Comparison of ENCODE assay signal across 20 cellular contexts in the genomic region with DNA sequence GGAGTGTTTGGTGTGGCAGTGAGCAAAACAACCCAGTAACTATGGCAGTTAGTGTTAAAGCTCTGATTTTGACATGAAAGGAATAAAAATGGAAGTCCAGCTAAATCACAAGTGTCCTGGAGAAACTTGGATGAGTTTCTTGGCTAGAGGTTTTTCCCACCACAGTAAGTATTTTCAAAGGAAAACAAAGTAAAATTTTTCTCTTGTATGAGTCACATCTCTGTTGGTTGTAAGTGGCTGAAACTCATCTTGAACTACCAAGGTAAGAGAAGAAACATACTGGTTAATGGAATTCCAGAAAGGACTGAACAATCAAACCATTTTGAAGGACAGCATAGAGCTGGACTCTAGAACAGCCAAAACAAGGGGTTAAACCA.
DNase-seq lines count a peak whose midpoint lies in the region; ATAC-seq, FAIRE-seq and TF ChIP-seq lines count a peak whose summit lies in the region.
"Had no signal": no experiment of that assay in that cellular context is flagged by ENCODE, and none has a peak within 500 bp of the region (broad histone marks: within the 10 kb centered on the region; RNA-seq: fewer than 3 reads in every experiment).

No MANE protein-coding gene starts in this region.

- no peaks in the 10 kb centered on the region for H3K27me3 Mint-ChIP-seq in astrocyte (ENCODE audit: low read depth, unreplicated experiment)
- H3K27me3 Mint-ChIP-seq: central memory CD8-positive, alpha-beta T cell; T-cell had no signal

- no peaks in the 10 kb centered on the region for H3K79me2 ChIP-seq in astrocyte (ENCODE audit: insufficient read depth, low read length)

- peak overlapping the region; percentile 45 for H3K4me2 ChIP-seq in astrocyte (ENCODE audit: low read length)
- H3K4me2 ChIP-seq: BLaER1 had no signal

- peak overlapping the region; percentile 67 for H3K9ac ChIP-seq in astrocyte (ENCODE audit: low read length)
- H3K9ac ChIP-seq: BLaER1 had no signal

- no peak overlapping the region for H3K4me3 Mint-ChIP-seq in astrocyte (ENCODE audit: unreplicated experiment)
- H3K4me3 Mint-ChIP-seq: activated CD8-positive, alpha-beta memory T cell treated with anti-CD3 and anti-CD28 coated beads, Interleukin-2, amount 10 ng/mL, durations not matched to agents 7 days and 5 days; central memory CD8-positive, alpha-beta T cell; H9; stimulated activated naive CD8-positive, alpha-beta T cell treated with anti-CD3 and anti-CD28 coated beads, Interleukin-15, Interleukin-2, amounts not matched to agents 100 ng/mL and 50 ng/mL, for 24 hours; T-cell had no signal

- no peaks in the 10 kb centered on the region for H3K27me3 ChIP-seq in astrocyte (ENCODE audit: insufficient read depth, low read length)
- H3K27me3 ChIP-seq: BLaER1, Peyer's patch had no signal

- no peaks in the 10 kb centered on the region for H3K9me3 Mint-ChIP-seq in astrocyte (ENCODE audit: unreplicated experiment)
- H3K9me3 Mint-ChIP-seq: central memory CD8-positive, alpha-beta T cell; H9; stimulated activated naive CD8-positive, alpha-beta T cell treated with anti-CD3 and anti-CD28 coated beads, Interleukin-15, Interleukin-2, amounts not matched to agents 100 ng/mL and 50 ng/mL, for 24 hours; T-cell had no signal

- H3K4me1 ChIP-seq in astrocyte (ENCODE audit: insufficient read depth, low read length): peaks cover 46% of the 10 kb centered on the region
- H3K4me1 ChIP-seq: BLaER1 had no signal

- ATAC-seq in HG02610 (IDR thresholded peaks at IDR 0.05; ENCODE audit: unreplicated experiment): no peak
- ATAC-seq: activated CD8-positive, alpha-beta memory T cell treated with anti-CD3 and anti-CD28 coated beads, Interleukin-2, amount 10 ng/mL, durations not matched to agents 7 days and 5 days; T-cell had no signal

- DNase-seq in GM04503 (ENCODE audit: low read depth) (peak; percentile 75), astrocyte (ENCODE audit: low read depth) (peak; percentile 96), fibroblast of the conjunctiva (ENCODE audit: low read depth) (peak; percentile 26), renal cortical epithelial cell (ENCODE audit: low read depth) (peak; percentile 96), GM13976 (ENCODE audit: low spot score) (no peak), posterior cingulate gyrus (no peak), DMS153 treated with DMSO at 0.1 percent for 48 hours (lab: John Stamatoyannopoulos, UW; ENCODE audit: unreplicated experiment) (no peak)
- DNase-seq: activated CD8-positive, alpha-beta memory T cell treated with anti-CD3 and anti-CD28 coated beads, Interleukin-2, amount 10 ng/mL, durations not matched to agents 7 days and 5 days; DMS153; H9; KG1; NCI-H1417; NCI-H510A treated with DMSO at 0.1 percent for 48 hours; Peyer's patch; T-cell had no signal

- no peak overlapping the region for H3K4me3 ChIP-seq in astrocyte (ENCODE audit: insufficient read depth, low read depth, low read length)
- H3K4me3 ChIP-seq: BLaER1 had no signal

- TF ChIP-seq CTCF in astrocyte (IDR thresholded peaks at IDR 0.05; ENCODE audit: insufficient read depth, low read depth, low read length): no peak
- no peak for TF ChIP-seq CTCF in GM13976 (IDR thresholded peaks at IDR 0.05; ENCODE audit: borderline replicate concordance, control extremely low read depth, extremely low read depth, insufficient read depth, missing control alignments)

- peaks cover 2% of the 10 kb centered on the region for H3K36me3 Mint-ChIP-seq in astrocyte (ENCODE audit: low read depth, unreplicated experiment)
- H3K36me3 Mint-ChIP-seq: T-cell had no signal

- H4K20me1 ChIP-seq in astrocyte (ENCODE audit: insufficient read depth, low read length): no peaks in the 10 kb centered on the region
- H4K20me1 ChIP-seq: BLaER1 had no signal

- intact Hi-C loops in posterior cingulate gyrus (cut with DNase I): loop anchor here (10.0 kb wide), 1 partner anchor 297 kb away; no protein-coding TSS in a partner anchor

- in situ Hi-C loops in GM13976 (cut with MboI; ENCODE audit: low sequenced_read_pairs, unreplicated experiment): no loop called here

- H3K27ac Mint-ChIP-seq in astrocyte (ENCODE audit: unreplicated experiment): peak overlapping the region; percentile 88
- H3K27ac Mint-ChIP-seq: activated CD8-positive, alpha-beta memory T cell treated with anti-CD3 and anti-CD28 coated beads, Interleukin-2, amount 10 ng/mL, durations not matched to agents 7 days and 5 days; H9; stimulated activated naive CD8-positive, alpha-beta T cell treated with anti-CD3 and anti-CD28 coated beads, Interleukin-15, Interleukin-2, amounts not matched to agents 100 ng/mL and 50 ng/mL, for 24 hours; T-cell had no signal

- H3K4me1 Mint-ChIP-seq in astrocyte (ENCODE audit: low read depth, unreplicated experiment): peaks cover 79% of the 10 kb centered on the region
- H3K4me1 Mint-ChIP-seq: central memory CD8-positive, alpha-beta T cell had no signal

- H3K27ac ChIP-seq in astrocyte (ENCODE audit: low read depth, low read length): peak overlapping the region; percentile 92
- H3K27ac ChIP-seq: BLaER1, neutrophil had no signal

- H3K9me3 ChIP-seq in astrocyte (ENCODE audit: insufficient read depth, low read depth, low read length): no peaks in the 10 kb centered on the region
- H3K9me3 ChIP-seq: BLaER1, neutrophil, Peyer's patch had no signal

- FAIRE-seq in astrocyte (lab: Jason Lieb, UNC): peak; percentile 95

- no peaks in the 10 kb centered on the region for H3K36me3 ChIP-seq in astrocyte (ENCODE audit: insufficient read depth, low read length)
- H3K36me3 ChIP-seq: BLaER1, neutrophil, Peyer's patch had no signal

- no peak overlapping the region for H2AFZ ChIP-seq in astrocyte (ENCODE audit: low read depth, low read length)

Comparison
In these comparisons a context has a peak if more than half of its experiments do, and no peak if none do; other contexts are left out.
1. DNase-seq: peak in GM04503 (single experiment), astrocyte (single experiment), fibroblast of the conjunctiva (single experiment) and renal cortical epithelial cell (single experiment); none in GM13976 (single experiment), posterior cingulate gyrus (0 of 10) and DMS153 treated with DMSO at 0.1 percent for 48 hours (single experiment).